In the genomic region with DNA sequence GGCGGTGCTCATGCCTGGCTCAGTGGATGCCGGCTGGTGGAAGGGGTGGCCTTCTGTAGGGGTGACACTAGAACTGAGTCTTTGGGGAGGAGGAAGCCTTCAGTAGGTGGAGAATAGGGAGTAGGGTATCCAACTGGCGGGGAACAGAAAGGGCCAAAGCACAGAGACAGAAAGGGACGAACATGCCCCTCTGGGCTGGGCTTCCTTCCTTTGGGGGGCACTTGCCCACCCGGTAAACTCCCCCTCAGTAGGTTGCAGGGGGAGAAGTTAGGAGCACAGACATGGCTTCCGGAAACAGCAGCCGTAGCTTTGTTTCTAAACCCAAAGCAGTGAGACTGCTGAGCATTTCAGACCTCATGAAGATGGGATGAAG, we compare ENCODE assay signal across 8 cellular contexts. TPM values are rescaled to one million over a fixed set of nuclear protein-coding genes. Genes with fewer than 3 reads are reported as not detected.
A peak's percentile ranks its signal among the peaks of the same experiment; 100 is the strongest.
DNase-seq lines count a peak whose midpoint lies in the region; ATAC-seq and TF ChIP-seq lines count a peak whose summit lies in the region.

No MANE protein-coding gene starts in this region.

- peak overlapping the region; percentile 92 for H3K4me3 Mint-ChIP-seq in activated CD4-positive, alpha-beta T cell treated with anti-CD3 and anti-CD28 coated beads, Interleukin-2, amount 10 ng/mL, durations not matched to agents 24 days and 14 days

- H3K27me3 Mint-ChIP-seq in activated CD4-positive, alpha-beta T cell treated with anti-CD3 and anti-CD28 coated beads, Interleukin-2, amount 10 ng/mL, durations not matched to agents 24 days and 14 days: peaks cover 2% of the 10 kb centered on the region

- no peaks in the 10 kb centered on the region for H3K9me3 Mint-ChIP-seq in activated CD4-positive, alpha-beta T cell treated with anti-CD3 and anti-CD28 coated beads, Interleukin-2, amount 10 ng/mL, durations not matched to agents 24 days and 14 days

- peak; percentile 79 for DNase-seq in activated CD4-positive, alpha-beta T cell treated with anti-CD3 and anti-CD28 coated beads, Interleukin-2, amount 10 ng/mL, durations not matched to agents 24 days and 14 days
- DNase-seq in foreskin fibroblast (peak in 1 of 2 donors; percentile 42), pons (ENCODE audit: low spot score) (peak; percentile 19), NK-92 (lab: John Stamatoyannopoulos, UW; ENCODE audit: unreplicated experiment) (no peak), mesenteric fat pad (ENCODE audit: low spot score) (no peak)

- H3K4me1 Mint-ChIP-seq in activated CD4-positive, alpha-beta T cell treated with anti-CD3 and anti-CD28 coated beads, Interleukin-2, amount 10 ng/mL, durations not matched to agents 24 days and 14 days: peaks cover 12% of the 10 kb centered on the region

- H3K27ac Mint-ChIP-seq in activated CD4-positive, alpha-beta T cell treated with anti-CD3 and anti-CD28 coated beads, Interleukin-2, amount 10 ng/mL, durations not matched to agents 24 days and 14 days: peak overlapping the region; percentile 88

- peak overlapping the region; percentile 67 to 71 for H3K4me3 ChIP-seq in foreskin fibroblast (ENCODE audit: low read depth in 1 of 2, low read length in 2 of 2)

- peaks cover 6% of the 10 kb centered on the region for H3K36me3 Mint-ChIP-seq in activated CD4-positive, alpha-beta T cell treated with anti-CD3 and anti-CD28 coated beads, Interleukin-2, amount 10 ng/mL, durations not matched to agents 24 days and 14 days (ENCODE audit: low read depth)

- no peak for TF ChIP-seq CTCF in foreskin fibroblast (IDR thresholded peaks at IDR 0.05; ENCODE audit: low read depth, low read length)

- ATAC-seq in GM18868 (IDR thresholded peaks at IDR 0.05; ENCODE audit: unreplicated experiment): peak; percentile 19
- peak; percentile 24 for ATAC-seq in HG02973 (IDR thresholded peaks at IDR 0.05; ENCODE audit: unreplicated experiment)
- ATAC-seq in GM19395 (IDR thresholded peaks at IDR 0.05; ENCODE audit: unreplicated experiment): no peak

- intact Hi-C loops in activated CD4-positive, alpha-beta T cell treated with anti-CD3 and anti-CD28 coated beads, Interleukin-2, amount 10 ng/mL, durations not matched to agents 24 days and 14 days (cut with micrococcal nuclease): no loop called here

RNA-seq across cellular contexts. Expression of gene ENGASE, which starts 0.8 kb away (rescaled TPM):
- 49.5 and 52.4 TPM in 2 replicates for total RNA-seq in activated CD4-positive, alpha-beta T cell treated with anti-CD3 and anti-CD28 coated beads, Interleukin-2, amount 10 ng/mL, durations not matched to agents 24 days and 14 days
- total RNA-seq in mesenteric fat pad: 38.8 TPM

RNA-seq across cellular contexts. Expression of gene C1QTNF1, which starts 51.5 kb away (rescaled TPM):
- total RNA-seq in activated CD4-positive, alpha-beta T cell treated with anti-CD3 and anti-CD28 coated beads, Interleukin-2, amount 10 ng/mL, durations not matched to agents 24 days and 14 days: not detected in 2 replicates
- 563 TPM for total RNA-seq in mesenteric fat pad

Comparison
In these comparisons a context has a peak if more than half of its experiments do, and no peak if none do; other contexts are left out.
1. DNase-seq: peak in activated CD4-positive, alpha-beta T cell treated with anti-CD3 and anti-CD28 coated beads, Interleukin-2, amount 10 ng/mL, durations not matched to agents 24 days and 14 days (single experiment) and pons (single experiment); none in NK-92 (single experiment) and mesenteric fat pad (single experiment).
2. RNA of gene C1QTNF1, which starts 51.5 kb away (total RNA-seq): 563 TPM in mesenteric fat pad (single experiment); not detected in activated CD4-positive, alpha-beta T cell treated with anti-CD3 and anti-CD28 coated beads, Interleukin-2, amount 10 ng/mL, durations not matched to agents 24 days and 14 days; every median in the first group is over 100 times any median in the second.